Comparison of ENCODE assay signal across 17 cellular contexts in genomic region chr2:112195167-112195766, GRCh38. TPM values are rescaled to one million over a fixed set of nuclear protein-coding genes. Genes with fewer than 3 reads are reported as not detected.
DNase-seq lines count a peak whose midpoint lies in the region; ATAC-seq, FAIRE-seq and TF ChIP-seq lines count a peak whose summit lies in the region.
"Had no signal": no experiment of that assay in that cellular context is flagged by ENCODE, and none has a peak within 500 bp of the region (broad histone marks: within the 10 kb centered on the region; RNA-seq: fewer than 3 reads in every experiment).

No MANE protein-coding gene starts in this region.

- H3K9ac ChIP-seq in endothelial cell of umbilical vein (replicated peaks; ENCODE audit: extremely low read depth, insufficient read depth, low read length): no peak overlapping the region

- H4K20me1 ChIP-seq in GM23338 (replicated peaks; ENCODE audit: insufficient read depth) (no peaks in the 10 kb centered on the region), endothelial cell of umbilical vein (replicated peaks; ENCODE audit: control insufficient read depth, extremely low read depth, insufficient read depth, low read length) (no peaks in the 10 kb centered on the region)

- ATAC-seq in GM23338 (no peak; the same call in 2 of the 3 replicates), GM18517 (IDR thresholded peaks at IDR 0.05; ENCODE audit: unreplicated experiment) (no peak)
- ATAC-seq: CD8-positive, alpha-beta T cell had no signal

- H3K4me3 ChIP-seq in GM23338 (no peak overlapping the region), endothelial cell of umbilical vein (replicated peaks in 1 of 3; ENCODE audit: insufficient read depth in 1 of 3, low read depth in 1 of 3, low read length in 3 of 3) (no peak overlapping the region)
- H3K4me3 ChIP-seq: PC-9, SJCRH30 had no signal

- H3K4me1 Mint-ChIP-seq in T-helper 2 cell treated with Interferon-gamma antibody and Interleukin-4, amounts not matched to agents 5 μg/mL and 100 μg/mL, for 36 hours (ENCODE audit: low read depth): peaks cover 32% of the 10 kb centered on the region
- peaks cover 3% of the 10 kb centered on the region; the same call in 2 of the 3 replicates for H3K4me1 Mint-ChIP-seq in GM23338

- H3K27me3 ChIP-seq in GM23338 (ENCODE audit: insufficient read depth) (no peaks in the 10 kb centered on the region), endothelial cell of umbilical vein (ENCODE audit: control insufficient read depth in 2 of 2, insufficient read depth in 2 of 2, low read length in 2 of 2) (no peaks in the 10 kb centered on the region)
- H3K27me3 ChIP-seq: SJCRH30 had no signal

- no peak for TF ChIP-seq CTCF in GM23338 (conservative IDR thresholded peaks at IDR 0.05; ENCODE audit: low read depth in 2 of 2)
- no peak for TF ChIP-seq CTCF in endothelial cell of umbilical vein (IDR thresholded peaks at IDR 0.05; ENCODE audit: extremely low read depth in 1 of 2, insufficient read depth in 1 of 2, low read depth in 1 of 2, low read length in 2 of 2)

- no peak overlapping the region for H3K27ac ChIP-seq in GM23338 (ENCODE audit: low read depth)
- H3K27ac ChIP-seq in endothelial cell of umbilical vein (ENCODE audit: insufficient read depth, low read depth, low read length): no peak overlapping the region
- H3K27ac ChIP-seq: 22Rv1, PC-9, SJCRH30 had no signal

- H3K4me3 Mint-ChIP-seq in T-helper 2 cell treated with Interferon-gamma antibody and Interleukin-4, amounts not matched to agents 5 μg/mL and 100 μg/mL, for 36 hours: no peak overlapping the region
- no peak overlapping the region for H3K4me3 Mint-ChIP-seq in GM23338
- H3K4me3 Mint-ChIP-seq: B cell; CD8-positive, alpha-beta T cell had no signal

- H3K79me2 ChIP-seq in GM23338 (replicated peaks; ENCODE audit: insufficient read depth) (no peaks in the 10 kb centered on the region), endothelial cell of umbilical vein (ENCODE audit: control insufficient read depth, insufficient read depth, low read length) (no peaks in the 10 kb centered on the region)

- H3K9me2 ChIP-seq in GM23338 (ENCODE audit: insufficient read depth): peaks cover 3% of the 10 kb centered on the region; the same call in 1 of the 2 replicates

- H3K9me3 ChIP-seq in endothelial cell of umbilical vein (replicated peaks; ENCODE audit: control insufficient read depth, insufficient read depth, low read length): no peaks in the 10 kb centered on the region
- H3K9me3 ChIP-seq: SJCRH30 had no signal

- H3K4me2 ChIP-seq in GM23338: no peak overlapping the region
- H3K4me2 ChIP-seq in endothelial cell of umbilical vein (ENCODE audit: insufficient read depth, low read length): no peak overlapping the region
- H3K4me2 ChIP-seq: PC-9 had no signal

- H3K36me3 ChIP-seq in GM23338 (ENCODE audit: insufficient read depth): no peaks in the 10 kb centered on the region
- H3K36me3 ChIP-seq in endothelial cell of umbilical vein (ENCODE audit: control insufficient read depth in 2 of 2, extremely low read depth in 1 of 2, insufficient read depth in 2 of 2, low read length in 2 of 2): no peaks in the 10 kb centered on the region
- H3K36me3 ChIP-seq: SJCRH30 had no signal

- H3K36me3 Mint-ChIP-seq in T-helper 2 cell treated with Interferon-gamma antibody and Interleukin-4, amounts not matched to agents 5 μg/mL and 100 μg/mL, for 36 hours (ENCODE audit: low read depth): peaks cover 9% of the 10 kb centered on the region
- H3K36me3 Mint-ChIP-seq in GM23338 (ENCODE audit: low read depth): no peaks in the 10 kb centered on the region
- H3K36me3 Mint-ChIP-seq: CD8-positive, alpha-beta T cell had no signal

- H3K4me1 ChIP-seq in GM23338 (ENCODE audit: insufficient read depth): no peaks in the 10 kb centered on the region
- H3K4me1 ChIP-seq in endothelial cell of umbilical vein (ENCODE audit: control insufficient read depth, extremely low read depth, insufficient read depth, low read length): peaks cover 25% of the 10 kb centered on the region
- H3K4me1 ChIP-seq: SJCRH30 had no signal

- POLR2A ChIA-PET in endothelial cell of umbilical vein (lab: Charles Lee): no interaction called here

- intact Hi-C loops in endothelial cell of umbilical vein (cut with micrococcal nuclease): no loop called here

- FAIRE-seq in endothelial cell of umbilical vein (lab: Jason Lieb, UNC): peak; percentile 55

- CTCF ChIA-PET in endothelial cell of umbilical vein (lab: Charles Lee): no interaction called here

- peak overlapping the region; percentile 7 for H3K27ac Mint-ChIP-seq in T-helper 2 cell treated with Interferon-gamma antibody and Interleukin-4, amounts not matched to agents 5 μg/mL and 100 μg/mL, for 36 hours
- no peak overlapping the region for H3K27ac Mint-ChIP-seq in GM23338
- H3K27ac Mint-ChIP-seq: B cell; CD8-positive, alpha-beta T cell had no signal

- no peak for TF ChIP-seq POLR2A in endothelial cell of umbilical vein (IDR thresholded peaks at IDR 0.05; ENCODE audit: low read depth, low read length)

- peaks cover 7% of the 10 kb centered on the region for H3K9me3 Mint-ChIP-seq in T-helper 2 cell treated with Interferon-gamma antibody and Interleukin-4, amounts not matched to agents 5 μg/mL and 100 μg/mL, for 36 hours
- H3K9me3 Mint-ChIP-seq in GM23338: no peaks in the 10 kb centered on the region
- H3K9me3 Mint-ChIP-seq: CD8-positive, alpha-beta T cell had no signal

- H3K9me1 ChIP-seq in endothelial cell of umbilical vein (replicated peaks; ENCODE audit: control insufficient read depth, extremely low read depth, insufficient read depth, low read length): no peaks in the 10 kb centered on the region

- no peak for DNase-seq in T-helper 2 cell treated with Interferon-gamma antibody and Interleukin-4, amounts not matched to agents 5 μg/mL and 100 μg/mL, for 36 hours (ENCODE audit: low spot score)
- DNase-seq in T-helper 2 cell (no peak), GM23338 (ENCODE audit: low spot score) (no peak), NCI-H510A (lab: John Stamatoyannopoulos, UW) (peak; percentile 33), endothelial cell of umbilical vein (ENCODE audit: low read depth, low spot score) (no peak), NCI-H2107 (lab: John Stamatoyannopoulos, UW) (no peak)
- no peak for DNase-seq in stimulated activated CD4-positive, alpha-beta T cell treated with anti-CD3 and anti-CD28 coated beads, Interleukin-12 subunit alpha, Interleukin-12 subunit beta, amount 100 ng/mL, for 4 hours
- DNase-seq: CD8-positive, alpha-beta T cell; HCEC 1CT; NCI-H1436 treated with DMSO at 0.1 percent for 48 hours; NCI-H2081; NCI-H524; PC-9; SJCRH30 had no signal

- no TSS peak for BruUV-seq in endothelial cell of umbilical vein (replicated peaks; lab: Mats Ljungman, UMichigan)

- H3F3A ChIP-seq in GM23338 (replicated peaks; ENCODE audit: low read depth): no peaks in the 10 kb centered on the region

- dilution Hi-C loops in endothelial cell of umbilical vein (cut with MboI; ENCODE audit: extremely low pct_ligation_motif_present, low sequenced_read_pairs): no loop called here

- H2AFZ ChIP-seq in GM23338 (peak overlapping the region; percentile 43; the same call in 1 of the 2 replicates), endothelial cell of umbilical vein (ENCODE audit: low read depth, low read length) (no peak overlapping the region)
- H2AFZ ChIP-seq: PC-9 had no signal

- H3K27me3 Mint-ChIP-seq in T-helper 2 cell treated with Interferon-gamma antibody and Interleukin-4, amounts not matched to agents 5 μg/mL and 100 μg/mL, for 36 hours (ENCODE audit: low read depth): no peaks in the 10 kb centered on the region
- peaks cover 2% of the 10 kb centered on the region for H3K27me3 Mint-ChIP-seq in GM23338 (ENCODE audit: insufficient read depth, low read depth, poor library complexity)

TF ChIP-seq in GM23338, 12 proteins besides CTCF, POLR2A, EP300 and RAD21 (continues in another document):
- no peak for TF ChIP-seq ZNF114 (CRISPR knock-in tag; IDR thresholded peaks at IDR 0.05)
- TF ChIP-seq POLR2AphosphoS5 (IDR thresholded peaks at IDR 0.05; ENCODE audit: low read depth): no peak
- no peak for TF ChIP-seq CREB1 (CRISPR knock-in tag; IDR thresholded peaks at IDR 0.05; ENCODE audit: low read depth)

TF ChIP-seq in endothelial cell of umbilical vein, 7 proteins besides CTCF, POLR2A, EP300 and RAD21 (continues in another document):
- TF ChIP-seq MYC (IDR thresholded peaks at IDR 0.05; ENCODE audit: low read depth, low read length) (no peak), EZH2 (IDR thresholded peaks at IDR 0.05; ENCODE audit: borderline replicate concordance, low read depth, low read length, severe bottlenecking) (no peak), FOS (IDR thresholded peaks at IDR 0.05; ENCODE audit: borderline replicate concordance, insufficient read depth, low read length) (no peak), POLR2AphosphoS5 (IDR thresholded peaks at IDR 0.05; ENCODE audit: insufficient read depth, low read depth, low read length) (no peak), JUN (IDR thresholded peaks at IDR 0.05; ENCODE audit: borderline replicate concordance, insufficient read depth, insufficient read length, low read depth) (no peak)

RNA-seq across cellular contexts. Expression of gene FBLN7, which starts 57.1 kb away (rescaled TPM):
- 1.4 TPM in 1 of 2 replicates, not detected in the other for total RNA-seq in GM23338 (2014; rRNA removed; shearing (Covaris generic))
- polyA plus RNA-seq in GM23338 (2016; fragmentation: Nextera tagmentation; extraction: Ambion mirVana) (0.14 and 0.16 TPM in 2 replicates), endothelial cell of umbilical vein (3.1 and 3.4 TPM in 2 replicates)
- 2.1 and 3.3 TPM in 2 replicates for total RNA-seq in endothelial cell of umbilical vein
- polyA plus RNA-seq in endothelial cell of umbilical vein (2011; cell fraction: cytosol; rRNA removed): 2.9 and 3.8 TPM in 2 replicates
- polyA plus RNA-seq in endothelial cell of umbilical vein (2011; cell fraction: nucleus; rRNA removed): 2.8 and 3.1 TPM in 2 replicates
- polyA plus RNA-seq in endothelial cell of umbilical vein (2012): 0.92 and 1.8 TPM in 2 replicates
- 2.4 and 2.8 TPM in 2 replicates for polyA minus RNA-seq in endothelial cell of umbilical vein
- polyA minus RNA-seq in endothelial cell of umbilical vein (2011; cell fraction: cytosol; rRNA and poly(A)+ RNA removed): not detected
- 2.3 and 2.9 TPM in 2 replicates for polyA minus RNA-seq in endothelial cell of umbilical vein (2011; cell fraction: nucleus; rRNA and poly(A)+ RNA removed)

RNA-seq across cellular contexts. Expression of gene ZC3H8, which starts 59.6 kb away (rescaled TPM):
- total RNA-seq in GM23338 (2014; rRNA removed; shearing (Covaris generic)): 3.0 and 13.3 TPM in 2 replicates
- polyA plus RNA-seq in GM23338 (2016; fragmentation: Nextera tagmentation; extraction: Ambion mirVana) (42.8 and 49.1 TPM in 2 replicates), endothelial cell of umbilical vein (0.95 and 1.4 TPM in 2 replicates)
- 7.1 and 7.8 TPM in 2 replicates for total RNA-seq in endothelial cell of umbilical vein
- polyA plus RNA-seq in endothelial cell of umbilical vein (2011; cell fraction: cytosol; rRNA removed): 1.8 and 2.5 TPM in 2 replicates
- 4.5 and 11.2 TPM in 2 replicates for polyA plus RNA-seq in endothelial cell of umbilical vein (2011; cell fraction: nucleus; rRNA removed)
- polyA plus RNA-seq in endothelial cell of umbilical vein (2012): 7.8 and 9.3 TPM in 2 replicates
- 1.4 and 1.8 TPM in 2 replicates for polyA minus RNA-seq in endothelial cell of umbilical vein
- 1.8 TPM for polyA minus RNA-seq in endothelial cell of umbilical vein (2011; cell fraction: cytosol; rRNA and poly(A)+ RNA removed)
- 3.8 and 6.3 TPM in 2 replicates for polyA minus RNA-seq in endothelial cell of umbilical vein (2011; cell fraction: nucleus; rRNA and poly(A)+ RNA removed)
